1 cellular context compared by ENCODE assay signal in the genomic region with DNA sequence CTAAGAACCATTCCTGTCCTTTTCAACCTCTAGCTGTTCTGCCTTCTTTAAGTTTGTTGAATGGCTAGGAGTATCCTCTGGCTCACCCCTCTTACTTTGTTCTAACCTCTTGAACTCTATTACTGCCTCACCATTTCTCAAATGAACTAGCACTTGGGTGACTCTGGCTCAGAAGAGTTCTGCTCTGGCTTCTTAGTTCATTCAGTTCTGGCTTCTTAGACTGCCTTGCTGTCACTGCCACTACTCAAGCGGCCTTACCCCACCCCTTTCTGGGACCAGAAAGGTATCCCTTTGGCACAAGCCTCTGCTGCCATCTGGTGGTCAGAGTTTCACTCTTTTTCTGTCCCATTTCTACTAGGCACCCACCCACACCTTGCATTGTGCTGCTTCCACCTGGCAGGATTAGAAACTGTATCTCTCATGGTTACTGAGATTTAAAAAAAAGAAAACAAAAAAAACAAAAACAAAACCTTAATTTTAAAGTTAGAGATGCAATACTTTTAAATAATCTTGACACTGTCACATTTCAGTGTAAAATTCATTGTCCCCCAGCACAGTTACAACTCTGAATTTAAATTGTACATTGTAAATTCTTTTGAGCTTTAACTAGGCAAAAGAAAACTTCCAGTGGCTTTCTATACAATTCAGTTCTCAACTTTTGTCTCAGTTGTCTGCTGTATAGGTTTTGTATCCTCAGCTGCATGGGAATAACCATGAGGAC.
TF ChIP-seq lines count a peak whose summit lies in the region.

No MANE protein-coding gene starts in this region.

TF ChIP-seq in SK-N-SH, 30 proteins besides CTCF, POLR2A, EP300 and RAD21 (continued from another document):
- TF ChIP-seq, protein P1, sequence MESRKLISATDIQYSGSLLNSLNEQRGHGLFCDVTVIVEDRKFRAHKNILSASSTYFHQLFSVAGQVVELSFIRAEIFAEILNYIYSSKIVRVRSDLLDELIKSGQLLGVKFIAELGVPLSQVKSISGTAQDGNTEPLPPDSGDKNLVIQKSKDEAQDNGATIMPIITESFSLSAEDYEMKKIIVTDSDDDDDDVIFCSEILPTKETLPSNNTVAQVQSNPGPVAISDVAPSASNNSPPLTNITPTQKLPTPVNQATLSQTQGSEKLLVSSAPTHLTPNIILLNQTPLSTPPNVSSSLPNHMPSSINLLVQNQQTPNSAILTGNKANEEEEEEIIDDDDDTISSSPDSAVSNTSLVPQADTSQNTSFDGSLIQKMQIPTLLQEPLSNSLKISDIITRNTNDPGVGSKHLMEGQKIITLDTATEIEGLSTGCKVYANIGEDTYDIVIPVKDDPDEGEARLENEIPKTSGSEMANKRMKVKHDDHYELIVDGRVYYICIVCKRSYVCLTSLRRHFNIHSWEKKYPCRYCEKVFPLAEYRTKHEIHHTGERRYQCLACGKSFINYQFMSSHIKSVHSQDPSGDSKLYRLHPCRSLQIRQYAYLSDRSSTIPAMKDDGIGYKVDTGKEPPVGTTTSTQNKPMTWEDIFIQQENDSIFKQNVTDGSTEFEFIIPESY (IDR thresholded peaks at IDR 0.05; ENCODE audit: borderline replicate concordance, low read depth), result no peak
- no peak for TF ChIP-seq FOXJ3 (CRISPR knock-in tag; IDR thresholded peaks at IDR 0.05)
- TF ChIP-seq, protein P2, sequence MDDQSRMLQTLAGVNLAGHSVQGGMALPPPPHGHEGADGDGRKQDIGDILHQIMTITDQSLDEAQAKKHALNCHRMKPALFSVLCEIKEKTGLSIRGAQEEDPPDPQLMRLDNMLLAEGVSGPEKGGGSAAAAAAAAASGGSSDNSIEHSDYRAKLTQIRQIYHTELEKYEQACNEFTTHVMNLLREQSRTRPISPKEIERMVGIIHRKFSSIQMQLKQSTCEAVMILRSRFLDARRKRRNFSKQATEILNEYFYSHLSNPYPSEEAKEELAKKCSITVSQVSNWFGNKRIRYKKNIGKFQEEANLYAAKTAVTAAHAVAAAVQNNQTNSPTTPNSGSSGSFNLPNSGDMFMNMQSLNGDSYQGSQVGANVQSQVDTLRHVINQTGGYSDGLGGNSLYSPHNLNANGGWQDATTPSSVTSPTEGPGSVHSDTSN (IDR thresholded peaks at IDR 0.05), result peak; percentile 30; the same call in 1 of the 2 replicates
- no peak for TF ChIP-seq JUND (IDR thresholded peaks at IDR 0.05)
- TF ChIP-seq NRF1 (IDR thresholded peaks at IDR 0.05; ENCODE audit: low read depth, low read length), result 0 out of 2 replicates have a peak, but pooled peaks have one; percentile 5
- no peak for TF ChIP-seq MEF2A (IDR thresholded peaks at IDR 0.05; ENCODE audit: borderline replicate concordance, low read depth)
- TF ChIP-seq, protein P3, sequence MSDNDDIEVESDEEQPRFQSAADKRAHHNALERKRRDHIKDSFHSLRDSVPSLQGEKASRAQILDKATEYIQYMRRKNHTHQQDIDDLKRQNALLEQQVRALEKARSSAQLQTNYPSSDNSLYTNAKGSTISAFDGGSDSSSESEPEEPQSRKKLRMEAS (IDR thresholded peaks at IDR 0.05; ENCODE audit: low read depth), result no peak
- no peak for TF ChIP-seq POLR2AphosphoS5 (IDR thresholded peaks at IDR 0.05; ENCODE audit: low read depth, low read length)
- TF ChIP-seq EZH2phosphoT487 (IDR thresholded peaks at IDR 0.05; ENCODE audit: borderline replicate concordance, low read depth), result no peak
- TF ChIP-seq, protein P4, sequence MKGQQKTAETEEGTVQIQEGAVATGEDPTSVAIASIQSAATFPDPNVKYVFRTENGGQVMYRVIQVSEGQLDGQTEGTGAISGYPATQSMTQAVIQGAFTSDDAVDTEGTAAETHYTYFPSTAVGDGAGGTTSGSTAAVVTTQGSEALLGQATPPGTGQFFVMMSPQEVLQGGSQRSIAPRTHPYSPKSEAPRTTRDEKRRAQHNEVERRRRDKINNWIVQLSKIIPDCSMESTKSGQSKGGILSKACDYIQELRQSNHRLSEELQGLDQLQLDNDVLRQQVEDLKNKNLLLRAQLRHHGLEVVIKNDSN (IDR thresholded peaks at IDR 0.05; ENCODE audit: borderline replicate concordance, low read depth), result no peak
- TF ChIP-seq ELF1 (IDR thresholded peaks at IDR 0.05), result no peak
- TF ChIP-seq CHD2 (IDR thresholded peaks at IDR 0.05; ENCODE audit: low read length, partially characterized antibody), result no peak
- TF ChIP-seq NFIC (IDR thresholded peaks at IDR 0.05; ENCODE audit: borderline replicate concordance), result no peak
- peak; percentile 94 for TF ChIP-seq SMC3 (IDR thresholded peaks at IDR 0.05; ENCODE audit: low read depth, low read length)
- TF ChIP-seq FOSL2 (IDR thresholded peaks at IDR 0.05; ENCODE audit: borderline replicate concordance, low read depth), result no peak
